ENCODE assay signal across 10 cellular contexts in the genomic region with DNA sequence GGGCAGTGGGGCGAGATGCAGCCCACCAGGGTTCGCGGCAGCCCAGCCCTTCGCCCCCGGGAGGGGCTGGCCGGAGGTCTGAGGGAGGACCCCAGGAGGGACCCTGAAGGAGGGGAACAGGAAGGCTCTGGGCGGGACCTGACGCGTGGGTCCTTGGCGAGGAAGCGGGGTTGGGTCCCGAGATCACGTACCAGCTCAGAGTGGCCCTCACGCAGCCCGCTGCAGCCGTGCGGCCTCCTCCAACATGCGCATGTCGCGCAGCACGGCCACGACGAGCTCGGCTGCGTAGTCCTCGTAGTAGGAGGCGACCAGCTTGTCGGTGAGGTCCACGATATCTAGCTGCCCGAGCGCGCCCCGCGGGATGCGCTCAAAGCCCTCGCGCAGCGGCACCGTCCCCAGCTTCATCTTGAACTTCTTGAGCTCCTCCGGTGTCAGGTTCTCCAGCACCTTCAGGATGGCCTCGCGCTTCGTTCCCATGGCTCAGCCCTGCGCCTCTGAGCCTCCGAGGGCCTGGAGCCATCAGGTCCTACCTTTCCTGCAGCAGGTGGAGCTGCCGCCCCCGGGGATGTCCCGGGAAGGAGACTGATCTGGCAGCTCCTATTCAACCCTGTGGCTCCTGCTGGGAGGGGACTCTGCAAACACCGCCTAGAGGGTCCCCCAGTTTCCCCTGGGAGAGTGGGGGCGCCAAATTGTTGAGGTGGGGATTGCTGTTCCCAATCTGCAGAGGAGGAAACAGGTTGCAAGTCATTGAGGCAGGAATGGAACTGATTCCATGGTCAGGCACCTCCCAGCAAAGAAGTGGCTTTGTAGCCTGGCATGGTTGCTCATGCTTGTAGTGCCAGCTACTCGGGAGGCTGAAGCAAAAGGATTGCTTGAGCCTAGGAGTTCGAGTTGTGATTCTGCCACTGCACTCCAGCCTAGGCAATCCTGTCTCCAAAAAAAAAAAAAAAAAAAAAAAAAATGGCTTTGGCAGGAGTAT. TPM values are rescaled to one million over a fixed set of nuclear protein-coding genes. Genes with fewer than 3 reads are reported as not detected.
DNase-seq lines count a peak whose midpoint lies in the region; ATAC-seq and TF ChIP-seq lines count a peak whose summit lies in the region.
"Had no signal": no experiment of that assay in that cellular context is flagged by ENCODE, and none has a peak within 500 bp of the region (broad histone marks: within the 10 kb centered on the region; RNA-seq: fewer than 3 reads in every experiment).

Gene PYDC1, minus strand, starts transcription at position 584 of the 979 bp plus-strand sequence. Its CDS starts 107 bp downstream, at position 477.

- no peaks in the 10 kb centered on the region for H3K36me3 Mint-ChIP-seq in activated T-cell treated with anti-CD3 and anti-CD28 coated beads, Interleukin-2, amount 50 U/mL, for 24 hours (ENCODE audit: low read depth)
- no peaks in the 10 kb centered on the region for H3K36me3 Mint-ChIP-seq in central memory CD8-positive, alpha-beta T cell (ENCODE audit: insufficient read depth)
- H3K36me3 Mint-ChIP-seq in memory B cell (no peaks in the 10 kb centered on the region), type B pancreatic cell (no peaks in the 10 kb centered on the region)

- H3K4me1 Mint-ChIP-seq in activated T-cell treated with anti-CD3 and anti-CD28 coated beads, Interleukin-2, amount 50 U/mL, for 24 hours (ENCODE audit: low read depth): peaks cover 19% of the 10 kb centered on the region
- peaks cover 24% of the 10 kb centered on the region for H3K4me1 Mint-ChIP-seq in central memory CD8-positive, alpha-beta T cell
- peaks cover 30% of the 10 kb centered on the region for H3K4me1 Mint-ChIP-seq in memory B cell
- peaks cover 3% of the 10 kb centered on the region for H3K4me1 Mint-ChIP-seq in type B pancreatic cell (ENCODE audit: unreplicated experiment)

- peaks cover 71% of the 10 kb centered on the region for H3K27me3 Mint-ChIP-seq in activated T-cell treated with anti-CD3 and anti-CD28 coated beads, Interleukin-2, amount 50 U/mL, for 24 hours
- peaks cover 73% of the 10 kb centered on the region for H3K27me3 Mint-ChIP-seq in central memory CD8-positive, alpha-beta T cell
- H3K27me3 Mint-ChIP-seq in memory B cell (peaks cover 24% of the 10 kb centered on the region), type B pancreatic cell (peaks cover 88% of the 10 kb centered on the region)

- peak; percentile 21 for ATAC-seq in central memory CD8-positive, alpha-beta T cell (replicated peaks; ENCODE audit: extremely low read depth, poor library complexity, severe bottlenecking)
- ATAC-seq in memory B cell (ENCODE audit: low read depth): peak; percentile 7
- no peak for ATAC-seq in HG03457 (IDR thresholded peaks at IDR 0.05; ENCODE audit: unreplicated experiment)

- DNase-seq in activated T-cell treated with anti-CD3 and anti-CD28 coated beads, Interleukin-2, amount 50 U/mL, for 24 hours: peak; percentile 47
- DNase-seq in activated T-cell treated with anti-CD3 and anti-CD28 coated beads for 4 hours (no peak), memory B cell (ENCODE audit: low spot score in 2 of 2) (peak in 1 of 2 donors; percentile 38), type B pancreatic cell (ENCODE audit: extremely low spot score, unreplicated experiment) (no peak), NCI-H2171 treated with DMSO at 0.1 percent for 48 hours (lab: John Stamatoyannopoulos, UW) (no peak), NOMO-1 treated with DMSO at 0.1 percent for 48 hours (lab: John Stamatoyannopoulos, UW; ENCODE audit: unreplicated experiment) (no peak)
- no peak for DNase-seq in central memory CD8-positive, alpha-beta T cell (ENCODE audit: low spot score in 2 of 2)
- DNase-seq: AML-193 had no signal

- H3K4me3 Mint-ChIP-seq in activated T-cell treated with anti-CD3 and anti-CD28 coated beads, Interleukin-2, amount 50 U/mL, for 24 hours: peak within 1 kb of the TSS; percentile 63
- peak within 1 kb of the TSS; percentile 61 for H3K4me3 Mint-ChIP-seq in central memory CD8-positive, alpha-beta T cell
- H3K4me3 Mint-ChIP-seq in memory B cell (peak within 1 kb of the TSS; percentile 82), type B pancreatic cell (peak within 1 kb of the TSS; percentile 80)

- no peak for TF ChIP-seq CTCF in type B pancreatic cell (conservative IDR thresholded peaks at IDR 0.05)

- no peaks in the 10 kb centered on the region for H3K9me3 Mint-ChIP-seq in activated T-cell treated with anti-CD3 and anti-CD28 coated beads, Interleukin-2, amount 50 U/mL, for 24 hours
- no peaks in the 10 kb centered on the region for H3K9me3 Mint-ChIP-seq in central memory CD8-positive, alpha-beta T cell
- H3K9me3 Mint-ChIP-seq in memory B cell: no peaks in the 10 kb centered on the region
- H3K9me3 Mint-ChIP-seq in type B pancreatic cell: no peaks in the 10 kb centered on the region

- no peak within 1 kb of the TSS for H3K27ac Mint-ChIP-seq in activated T-cell treated with anti-CD3 and anti-CD28 coated beads, Interleukin-2, amount 50 U/mL, for 24 hours
- no peak within 1 kb of the TSS for H3K27ac Mint-ChIP-seq in central memory CD8-positive, alpha-beta T cell (ENCODE audit: low read depth)
- H3K27ac Mint-ChIP-seq in memory B cell: no peak within 1 kb of the TSS
- H3K27ac Mint-ChIP-seq in type B pancreatic cell: no peak within 1 kb of the TSS

RNA-seq across cellular contexts. Expression of gene PYDC1, which starts in this region (rescaled TPM):
- total RNA-seq in type B pancreatic cell (ENCODE audit: low replicate concordance): not detected in 2 replicates
- total RNA-seq: osteocyte had no signal
